14 cellular contexts compared by ENCODE assay signal in genomic region chr5:132309679-132310078, GRCh38. TPM values are rescaled to one million over a fixed set of nuclear protein-coding genes. Genes with fewer than 3 reads are reported as not detected.
"Had no signal": no experiment of that assay in that cellular context is flagged by ENCODE, and none has a peak within 500 bp of the region (broad histone marks: within the 10 kb centered on the region; RNA-seq: fewer than 3 reads in every experiment).

No MANE protein-coding gene starts in this region.

- FAIRE-seq: keratinocyte had no signal

- DNase-seq: effector CD4-positive, alpha-beta T cell; endodermal cell; immature natural killer cell; left ventricle myocardium inferior; mesenchymal stem cell; naive B cell; stimulated activated CD4-positive, alpha-beta T cell treated with anti-CD3 and anti-CD28 coated beads, Interleukin-2, amount 100 ng/mL, for 48 hours; stimulated activated naive CD4-positive, alpha-beta T cell treated with Interleukin-2 at 50 U/mL for 16 hours; tibial artery had no signal

- H3K36me3 ChIP-seq: colonic mucosa had no signal

- H3K4me1 ChIP-seq: colonic mucosa, tibial artery had no signal

- H3K4me3 ChIP-seq: colonic mucosa, gastroesophageal sphincter, left ventricle myocardium inferior, lung, skin epidermis, tibial artery had no signal

- H3K27ac ChIP-seq: colonic mucosa, gastroesophageal sphincter, skin epidermis had no signal

- H3K27me3 ChIP-seq: colonic mucosa, gastroesophageal sphincter, tibial artery had no signal

- ATAC-seq: gastroesophageal sphincter had no signal

RNA-seq across cellular contexts. Expression of gene SLC22A4, which starts 15.5 kb away (rescaled TPM):
- polyA plus RNA-seq: immature natural killer cell had no signal

RNA-seq across cellular contexts. Expression of gene PDLIM4, which starts 52.2 kb away (rescaled TPM):
- polyA plus RNA-seq: immature natural killer cell had no signal
